13 cellular contexts compared by ENCODE assay signal in the genomic region with DNA sequence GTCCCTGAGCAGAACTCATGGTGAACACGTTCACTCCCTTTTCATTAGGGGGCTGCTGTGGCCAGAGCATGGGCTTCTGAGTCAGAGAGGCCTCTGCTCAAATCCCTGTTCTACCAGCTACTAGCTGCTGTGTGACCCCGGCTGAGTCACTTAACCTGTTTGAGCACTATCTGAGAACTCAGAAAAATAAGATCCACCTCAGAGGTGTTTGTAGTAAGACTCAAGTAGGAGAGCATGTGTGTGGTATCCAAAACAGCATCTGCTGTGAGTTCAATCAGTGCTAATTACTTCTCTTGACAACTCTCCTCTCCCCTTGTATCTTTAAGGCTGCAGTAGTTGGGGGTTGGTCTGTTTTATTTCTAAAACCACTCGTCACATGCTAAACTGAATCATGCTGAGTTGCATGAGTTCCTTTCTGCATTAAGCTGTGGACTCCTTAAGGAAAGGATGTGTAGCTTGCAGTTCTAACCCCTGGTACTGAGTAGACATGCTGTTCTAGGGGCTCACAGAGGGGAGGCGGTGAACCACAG. TPM values are rescaled to one million over a fixed set of nuclear protein-coding genes. Genes with fewer than 3 reads are reported as not detected.
DNase-seq lines count a peak whose midpoint lies in the region; ATAC-seq, FAIRE-seq and TF ChIP-seq lines count a peak whose summit lies in the region.
"Had no signal": no experiment of that assay in that cellular context is flagged by ENCODE, and none has a peak within 500 bp of the region (broad histone marks: within the 10 kb centered on the region; RNA-seq: fewer than 3 reads in every experiment).

No MANE protein-coding gene starts in this region.

- peak overlapping the region; percentile 55 for H4K5ac ChIP-seq in IMR-90 (ENCODE audit: low read depth, low read length)

- peak overlapping the region; percentile 12; the same call in 1 of the 2 replicates for H4K91ac ChIP-seq in IMR-90 (ENCODE audit: insufficient read depth, low read depth, low read length)

- H3K4me1 ChIP-seq in IMR-90 (ENCODE audit: control insufficient read depth, insufficient read depth, low read length), result peaks cover 9% of the 10 kb centered on the region
- H3K4me1 ChIP-seq in K562 (replicated peaks in 1 of 2; ENCODE audit: control insufficient read depth in 2 of 2, insufficient read depth in 2 of 2, low read length in 2 of 2), result peaks cover 0 to 5% of the 10 kb centered on the region in 2 experiments; a peak in 1 of 5 replicates

- peak overlapping the region; percentile 2; the same call in 1 of the 3 replicates for H2BK15ac ChIP-seq in IMR-90 (ENCODE audit: low read depth, low read length)

- H3K9me3 Mint-ChIP-seq in activated T-helper 17 cell treated with anti-CD3 and anti-CD28 coated beads, Interleukin-2, amount 50 U/mL, for 72 hours, result peaks cover 10% of the 10 kb centered on the region

- peak overlapping the region; percentile 52 for H2BK20ac ChIP-seq in IMR-90 (ENCODE audit: low read depth, low read length)

- H3K4me3 Mint-ChIP-seq in activated T-helper 17 cell treated with anti-CD3 and anti-CD28 coated beads, Interleukin-2, amount 50 U/mL, for 72 hours, result no peak overlapping the region
- H3K4me3 Mint-ChIP-seq: activated T-helper 1 cell treated with anti-CD3 and anti-CD28 coated beads, Interleukin-12 subunit alpha, Interleukin-12 subunit beta, Interleukin-2, Interleukin-4 antibody, amounts not matched to agents 30 ng/mL and 10 ng/mL and 1 ng/mL, durations not matched to agents 14 hours and 24 hours and 36 hours; CD4-positive, alpha-beta memory T cell had no signal

- H3K9ac ChIP-seq in IMR-90 (ENCODE audit: low read depth, low read length) (0 out of 2 replicates have a peak overlapping the region, but pooled peaks have one; percentile 13), K562 (ENCODE audit: insufficient read depth in 1 of 2, low read depth in 2 of 2, low read length in 2 of 2) (no peak overlapping the region)
- H3K9ac ChIP-seq: KMS-11 had no signal

- BruUV-seq in IMR-90 (replicated peaks; lab: Mats Ljungman, UMichigan) (no TSS peak), K562 (replicated peaks; lab: Mats Ljungman, UMichigan) (no TSS peak)

- no peak overlapping the region for H3K4me3 ChIP-seq in AG10803 (ENCODE audit: low read length)
- H3K4me3 ChIP-seq in IMR-90 (ENCODE audit: insufficient read depth, low read depth, low read length), result no peak overlapping the region
- no peak overlapping the region for H3K4me3 ChIP-seq in K562
- no peak overlapping the region for H3K4me3 ChIP-seq in kidney epithelial cell (ENCODE audit: low read depth, low read length)

- in situ Hi-C loops in IMR-90 (cut with MboI; ENCODE audit: low sequenced_read_pairs) (no loop called here), K562 (cut with MboI) (no loop called here)

- no peak for TF ChIP-seq EP300 in K562 (IDR thresholded peaks at IDR 0.05; ENCODE audit: low read length)

- H2AFZ ChIP-seq in IMR-90 (replicated peaks; ENCODE audit: low read length, poor library complexity) (no peak overlapping the region), K562 (ENCODE audit: low read depth, low read length) (no peak overlapping the region)

- H3K79me2 ChIP-seq in K562 (ENCODE audit: control insufficient read depth, insufficient read depth, low read length), result no peaks in the 10 kb centered on the region

- POLR2A ChIA-PET in IMR-90 (lab: Charles Lee; ENCODE audit: unreplicated experiment) (no interaction called here), K562 (lab: Yijun Ruan, JAX) (interaction anchor here (0.6 kb wide), 1 partner anchor 39 kb away, joined by 4 read pairs; no protein-coding TSS in a partner anchor)

- no peaks in the 10 kb centered on the region for H3K27me3 Mint-ChIP-seq in activated T-helper 17 cell treated with anti-CD3 and anti-CD28 coated beads, Interleukin-2, amount 50 U/mL, for 72 hours

- TF ChIP-seq CTCF in AG10803 (conservative IDR thresholded peaks at IDR 0.05; ENCODE audit: low read length), result no peak
- TF ChIP-seq CTCF in IMR-90 (conservative IDR thresholded peaks at IDR 0.05; ENCODE audit: low read depth, low read length), result no peak
- TF ChIP-seq CTCF in K562 (IDR thresholded peaks at IDR 0.05 in 2 of 3, conservative IDR thresholded peaks at IDR 0.05 in 1 of 3; ENCODE audit: insufficient read depth in 2 of 3, low read depth in 1 of 3, low read length in 3 of 3), result no peak
- TF ChIP-seq CTCF in kidney epithelial cell (IDR thresholded peaks at IDR 0.05; ENCODE audit: insufficient read depth, low read length, poor library complexity, severe bottlenecking), result no peak

- no peaks in the 10 kb centered on the region for H4K20me1 ChIP-seq in IMR-90 (ENCODE audit: insufficient read depth, low read length)
- H4K20me1 ChIP-seq in K562 (replicated peaks; ENCODE audit: control insufficient read depth, insufficient read depth, low read length), result no peaks in the 10 kb centered on the region

- peak overlapping the region; percentile 67 for H3K18ac ChIP-seq in IMR-90 (ENCODE audit: low read depth, low read length)

- H3K56ac ChIP-seq in IMR-90 (ENCODE audit: extremely low read depth, insufficient read depth, low read length), result no peak overlapping the region

- TF ChIP-seq RAD21 in IMR-90 (IDR thresholded peaks at IDR 0.05; ENCODE audit: low read length) (peak; percentile 36), K562 (CRISPR knock-in tag; conservative IDR thresholded peaks at IDR 0.05 in 1 of 2, IDR thresholded peaks at IDR 0.05 in 1 of 2) (no peak)

- dilution Hi-C loops in IMR-90 (cut with HindIII; ENCODE audit: low sequenced_read_pairs, unreplicated experiment), result no loop called here

- FAIRE-seq in K562 (lab: Jason Lieb, UNC), result peak; percentile 57

- H3K4me2 ChIP-seq in IMR-90 (ENCODE audit: low read depth, low read length) (peak overlapping the region; percentile 57), K562 (ENCODE audit: insufficient read depth, low read length) (no peak overlapping the region)
- H3K4me2 ChIP-seq: KMS-11 had no signal

- peak overlapping the region; percentile 47 for H2AK5ac ChIP-seq in IMR-90 (ENCODE audit: low read depth, low read length)

- H3K4me1 Mint-ChIP-seq in activated T-helper 17 cell treated with anti-CD3 and anti-CD28 coated beads, Interleukin-2, amount 50 U/mL, for 72 hours, result no peaks in the 10 kb centered on the region
- H3K4me1 Mint-ChIP-seq: CD4-positive, alpha-beta memory T cell had no signal

- H3K27ac ChIP-seq in IMR-90 (ENCODE audit: insufficient read depth, low read length) (peak overlapping the region; percentile 65; the same call in 1 of the 2 replicates), K562 (ENCODE audit: extremely low read depth, low read depth, low read length) (no peak overlapping the region), caudate nucleus (ENCODE audit: low read depth, low read length) (no peak overlapping the region)
- H3K27ac ChIP-seq: KMS-11 had no signal

- 0 out of 2 replicates have a peak overlapping the region, but pooled peaks have one; percentile 35 for H3K14ac ChIP-seq in IMR-90 (replicated peaks; ENCODE audit: low read depth, low read length)

- H2BK5ac ChIP-seq in IMR-90 (ENCODE audit: low read depth, low read length, poor library complexity, severe bottlenecking), result peak overlapping the region; percentile 58

- H3K79me1 ChIP-seq in IMR-90 (ENCODE audit: low read depth in 1 of 2, low read length in 2 of 2), result no peaks in the 10 kb centered on the region

- CTCF ChIA-PET in IMR-90 (lab: Yijun Ruan, JAX) (no interaction called here), K562 (lab: Yijun Ruan, JAX; ENCODE audit: low intra/inter-chr PET ratio) (no interaction called here)

- ATAC-seq in IMR-90 (ENCODE audit: low read depth) (peak; percentile 92), K562 (peak; percentile 61)
- ATAC-seq in activated T-helper 17 cell treated with anti-CD3 and anti-CD28 coated beads, Interleukin-2, amount 50 U/mL, for 72 hours (replicated peaks), result no peak

- H3K27me3 ChIP-seq in IMR-90 (ENCODE audit: control insufficient read depth, insufficient read depth, low read length) (no peaks in the 10 kb centered on the region), K562 (ENCODE audit: control insufficient read depth in 2 of 2, insufficient read depth in 2 of 2, low read length in 2 of 2) (no peaks in the 10 kb centered on the region), kidney epithelial cell (ENCODE audit: control insufficient read depth, insufficient read depth, low read length) (no peaks in the 10 kb centered on the region)

- H3K36me3 ChIP-seq in IMR-90 (ENCODE audit: control insufficient read depth, insufficient read depth, low read length), result no peaks in the 10 kb centered on the region
- H3K36me3 ChIP-seq in K562 (ENCODE audit: control insufficient read depth, insufficient read depth, low read length), result no peaks in the 10 kb centered on the region
- no peaks in the 10 kb centered on the region for H3K36me3 ChIP-seq in kidney epithelial cell (ENCODE audit: control insufficient read depth, insufficient read depth, low read length)

- peak overlapping the region; percentile 4; the same call in 1 of the 2 replicates for H3K4ac ChIP-seq in IMR-90 (ENCODE audit: low read depth, low read length)

- DNase-seq in AG10803 (ENCODE audit: low read depth), result peak; percentile 51
- peak; percentile 95 for DNase-seq in IMR-90
- peak in 3 of 4 experiments; percentile 12 to 41 (median 13) for DNase-seq in K562 (ENCODE audit: extremely low read depth in 1 of 4, low spot score in 3 of 4)
- DNase-seq in kidney epithelial cell (ENCODE audit: low read depth), result peak; percentile 90
- no peak for DNase-seq in caudate nucleus (lab: John Stamatoyannopoulos, UW)
- no peak for DNase-seq in activated effector memory CD4-positive, alpha-beta T cell treated with anti-CD3 and anti-CD28 coated beads, Interleukin-2, amount 50 U/mL, for 16 hours
- DNase-seq in activated CD8-positive, alpha-beta memory T cell treated with anti-CD3 and anti-CD28 coated beads for 24 hours, result no peak
- DNase-seq: CD4-positive, alpha-beta memory T cell; effector CD8-positive, alpha-beta T cell; NCI-H510A had no signal

- H3K27ac Mint-ChIP-seq in activated T-helper 17 cell treated with anti-CD3 and anti-CD28 coated beads, Interleukin-2, amount 50 U/mL, for 72 hours, result no peak overlapping the region
- H3K27ac Mint-ChIP-seq: activated T-helper 1 cell treated with anti-CD3 and anti-CD28 coated beads, Interleukin-12 subunit alpha, Interleukin-12 subunit beta, Interleukin-2, Interleukin-4 antibody, amounts not matched to agents 30 ng/mL and 10 ng/mL and 1 ng/mL, durations not matched to agents 14 hours and 24 hours and 36 hours; CD4-positive, alpha-beta memory T cell had no signal

- intact Hi-C loops in IMR-90 (cut with micrococcal nuclease), result no loop called here
- intact Hi-C loops in K562 (cut with micrococcal nuclease), result no loop called here

- no peak overlapping the region for H2AK9ac ChIP-seq in IMR-90 (replicated peaks; ENCODE audit: low read depth, low read length, poor library complexity)

- H4K8ac ChIP-seq in IMR-90 (ENCODE audit: low read depth in 2 of 2, low read length in 2 of 2), result peak overlapping the region in 1 of 2 experiments; percentile 48; a peak in 1 of 4 replicates

- TF ChIP-seq POLR2A in IMR-90 (IDR thresholded peaks at IDR 0.05; ENCODE audit: low read depth, low read length) (no peak), K562 (conservative IDR thresholded peaks at IDR 0.05) (no peak)

- no peaks in the 10 kb centered on the region for H3K36me3 Mint-ChIP-seq in activated T-helper 17 cell treated with anti-CD3 and anti-CD28 coated beads, Interleukin-2, amount 50 U/mL, for 72 hours (ENCODE audit: low read depth)

- peaks cover 5% of the 10 kb centered on the region for H3K9me1 ChIP-seq in IMR-90 (ENCODE audit: insufficient read depth, low read length)
- H3K9me1 ChIP-seq in K562 (ENCODE audit: control insufficient read depth, insufficient read depth, low read length), result no peaks in the 10 kb centered on the region

- peak overlapping the region; percentile 8; the same call in 1 of the 2 replicates for H3K23ac ChIP-seq in IMR-90 (ENCODE audit: low read depth, low read length)

- H3K9me3 ChIP-seq in IMR-90 (ENCODE audit: control insufficient read depth, insufficient read depth, low read length) (peaks cover 10% of the 10 kb centered on the region), K562 (replicated peaks; ENCODE audit: control insufficient read depth, insufficient read depth, low read depth, low read length) (0 out of 2 replicates have a peak, but pooled peaks cover 2% of the 10 kb centered on the region)

- H2BK120ac ChIP-seq in IMR-90 (ENCODE audit: low read depth, low read length), result peak overlapping the region; percentile 24

- no CpG with 5 or more reads among the region's 4 CpGs for WGBS in IMR-90 (ENCODE audit: extremely low coverage in 2 of 2, insufficient read length in 1 of 2), 2 experiments
- WGBS in K562 (ENCODE audit: insufficient coverage, low coverage, missing lambda C conversion rate), result 8% methylated on average over 4 of the region's 4 CpGs

RNA-seq across cellular contexts. Expression of a gene that starts 39.7 kb away (rescaled TPM):
- total RNA-seq in IMR-90 (2012; rRNA removed) (46.6 and 51.1 TPM in 2 replicates), K562 (2014; rRNA removed) (23.4 and 24.4 TPM in 2 replicates), K562 (2014; rRNA removed; fragmentation: Illumina TruSeq; extraction: Trizol) (3.4 and 3.8 TPM in 2 replicates), K562 (2015; rRNA removed; fragmentation: Illumina TruSeq; extraction: Trizol) (3.6 and 4.0 TPM in 2 replicates), K562 (2021) (19.7 and 24.0 TPM in 2 replicates), kidney epithelial cell (67.8 and 78.5 TPM in 2 replicates)
- polyA plus RNA-seq in IMR-90 (2012; rRNA removed) (86.9 and 89.1 TPM in 2 replicates), K562 (2011; rRNA removed) (4.0 and 9.1 TPM in 2 replicates), K562 (2014; fragmentation: Illumina TruSeq; extraction: Trizol) (5.9 and 7.6 TPM in 2 replicates), K562 (2014; fragmentation: Nextera tagmentation; extraction: Ambion mirVana) (under 1 TPM; 0.32 TPM), K562 (2014; rRNA removed) (16.4 and 20.1 TPM in 2 replicates)
- 80.5 and 108 TPM in 2 replicates for polyA plus RNA-seq in IMR-90 (2012; cell fraction: cytosol; rRNA removed)
- 85.4 and 184 TPM in 2 replicates for polyA plus RNA-seq in IMR-90 (2012; cell fraction: nucleus; rRNA removed; ENCODE audit: low replicate concordance)
- total RNA-seq in K562 (2011; cell fraction: chromatin; rRNA removed; ENCODE audit: low replicate concordance), result 8.9 and 23.5 TPM in 2 replicates
- total RNA-seq in K562 (2011; cell fraction: nucleolus; rRNA removed), result 30.7 and 36.9 TPM in 2 replicates
- 14.8 and 18.0 TPM in 2 replicates for total RNA-seq in K562 (2011; cell fraction: nucleoplasm; rRNA removed)
- polyA plus RNA-seq in K562 (2011; cell fraction: cytosol; rRNA removed), result 8.2 and 13.9 TPM in 2 replicates
- polyA plus RNA-seq in K562 (2011; cell fraction: nucleus; rRNA removed), result 10.6 and 11.1 TPM in 2 replicates
- 14.2 and 22.4 TPM in 2 replicates for polyA plus RNA-seq in K562 (2012)
- polyA minus RNA-seq in K562 (2011; rRNA and poly(A)+ RNA removed), result 4.5 and 6.3 TPM in 2 replicates
- polyA minus RNA-seq in K562 (2011; cell fraction: cytosol; rRNA and poly(A)+ RNA removed), result 9.5 and 12.7 TPM in 2 replicates
- 19.7 and 31.5 TPM in 2 replicates for polyA minus RNA-seq in K562 (2011; cell fraction: nucleus; rRNA and poly(A)+ RNA removed)
- total RNA-seq in activated T-helper 17 cell treated with anti-CD3 and anti-CD28 coated beads, Interleukin-2, amount 50 U/mL, for 72 hours, result 10 to 100 TPM; 53.4 to 62.2 TPM

Comparison
In these comparisons a context has a peak if more than half of its experiments do, and no peak if none do; other contexts are left out.
1. DNase-seq: peak in AG10803 (single experiment), IMR-90 (single experiment), K562 (3 of 4) and kidney epithelial cell (single experiment); none in caudate nucleus (0 of 61), activated effector memory CD4-positive, alpha-beta T cell treated with anti-CD3 and anti-CD28 coated beads, Interleukin-2, amount 50 U/mL, for 16 hours (single experiment) and activated CD8-positive, alpha-beta memory T cell treated with anti-CD3 and anti-CD28 coated beads for 24 hours (single experiment).